ENCODE assay signal across 9 cellular contexts in genomic region chr17:49576906-49577650, GRCh38. TPM values are rescaled to one million over a fixed set of nuclear protein-coding genes. Genes with fewer than 3 reads are reported as not detected.
DNase-seq lines count a peak whose midpoint lies in the region; ATAC-seq and TF ChIP-seq lines count a peak whose summit lies in the region.
"Had no signal": no experiment of that assay in that cellular context is flagged by ENCODE, and none has a peak within 500 bp of the region (broad histone marks: within the 10 kb centered on the region; RNA-seq: fewer than 3 reads in every experiment).

No MANE protein-coding gene starts in this region.

- H3K36me3 ChIP-seq in BJ (ENCODE audit: control insufficient read depth, insufficient read depth, low read length) (no peaks in the 10 kb centered on the region), Peyer's patch (no peaks in the 10 kb centered on the region), esophagus muscularis mucosa (peaks cover 0 to 11% (median 0%) of the 10 kb centered on the region in 4 donors), neural progenitor cell (no peaks in the 10 kb centered on the region)

- no peak for DNase-seq in BJ (ENCODE audit: low read depth)
- peak in 1 of 3 donors; percentile 50 for DNase-seq in Peyer's patch
- DNase-seq in esophagus muscularis mucosa (ENCODE audit: extremely low spot score), result no peak
- no peak for DNase-seq in neural progenitor cell (ENCODE audit: low spot score)
- DNase-seq in NCI-H2227 (lab: John Stamatoyannopoulos, UW; ENCODE audit: unreplicated experiment), result no peak
- no peak for DNase-seq in GM03348 (ENCODE audit: low spot score)
- no peak for DNase-seq in erythroblast (lab: John Stamatoyannopoulos, UW)
- DNase-seq: activated CD8-positive, alpha-beta memory T cell treated with anti-CD3 and anti-CD28 coated beads, Interleukin-2, amount 50 U/mL, for 4 hours had no signal

- H3K4me1 ChIP-seq in Peyer's patch (peaks cover 5 to 32% (median 15%) of the 10 kb centered on the region in 4 donors), esophagus muscularis mucosa (peaks cover 30 to 55% (median 48%) of the 10 kb centered on the region in 4 donors), neural progenitor cell (peaks cover 14% of the 10 kb centered on the region)

- no peak for TF ChIP-seq EP300 in esophagus muscularis mucosa (IDR thresholded peaks at IDR 0.05)

- H3K4me1 Mint-ChIP-seq in neural progenitor cell, result peaks cover 15% of the 10 kb centered on the region

- H4K20me1 ChIP-seq in neural progenitor cell (ENCODE audit: low read depth), result peaks cover 16% of the 10 kb centered on the region

- WGBS in esophagus muscularis mucosa, result 33% methylated on average over 9 of the region's 24 CpGs

- H3K4me3 ChIP-seq in BJ (ENCODE audit: low read depth, low read length), result peak overlapping the region; percentile 72
- peak overlapping the region; percentile 28 to 67 (median 54) for H3K4me3 ChIP-seq in Peyer's patch
- H3K4me3 ChIP-seq in esophagus muscularis mucosa, result peak overlapping the region; percentile 61 to 91 (median 86)
- H3K4me3 ChIP-seq in neural progenitor cell, result peak overlapping the region; percentile 98

- POLR2A ChIA-PET in BJ (lab: Charles Lee), result no interaction called here

- peak overlapping the region; percentile 86 for H2AFZ ChIP-seq in neural progenitor cell (replicated peaks)

- peak overlapping the region; percentile 11 for H3K27ac Mint-ChIP-seq in neural progenitor cell

- peaks cover 8% of the 10 kb centered on the region for H3K79me2 ChIP-seq in neural progenitor cell (ENCODE audit: low read depth)

- intact Hi-C loops in esophagus muscularis mucosa (cut with DNase I), result loop anchor here (5.0 to 10.0 kb wide), 2 partner anchors 35 to 418 kb away; partner anchors contain the start of gene DLX3

- no peak for TF ChIP-seq CTCF in BJ (IDR thresholded peaks at IDR 0.05; ENCODE audit: insufficient read depth, low read depth, low read length)
- no peak for TF ChIP-seq CTCF in Peyer's patch (IDR thresholded peaks at IDR 0.05)
- no peak for TF ChIP-seq CTCF in esophagus muscularis mucosa (IDR thresholded peaks at IDR 0.05)
- no peak for TF ChIP-seq CTCF in neural progenitor cell (IDR thresholded peaks at IDR 0.05)

- H3K27me3 ChIP-seq in BJ (ENCODE audit: control insufficient read depth, insufficient read depth, low read length) (no peaks in the 10 kb centered on the region; the same call in 1 of the 2 replicates), Peyer's patch (peaks cover 0 to 14% of the 10 kb centered on the region in 2 donors), esophagus muscularis mucosa (no peaks in the 10 kb centered on the region), neural progenitor cell (peaks cover 15% of the 10 kb centered on the region)

- ATAC-seq in GM21515 (IDR thresholded peaks at IDR 0.05; ENCODE audit: unreplicated experiment), result no peak

- H3K9ac ChIP-seq in neural progenitor cell, result peak overlapping the region; percentile 36

- H3K27ac ChIP-seq in Peyer's patch (peak overlapping the region in 3 of 4 donors; percentile 10 to 59 (median 58)), esophagus muscularis mucosa (replicated peaks in 1 of 4) (peak overlapping the region; percentile 84 to 91 (median 88)), neural progenitor cell (no peak overlapping the region)

- no peaks in the 10 kb centered on the region for H3K9me3 Mint-ChIP-seq in neural progenitor cell

- H3K4me2 ChIP-seq in neural progenitor cell, result peak overlapping the region; percentile 89

- peak overlapping the region; percentile 88 for H3K4me3 Mint-ChIP-seq in neural progenitor cell

- no peaks in the 10 kb centered on the region for H3K36me3 Mint-ChIP-seq in neural progenitor cell

- TF ChIP-seq POLR2A in Peyer's patch (IDR thresholded peaks at IDR 0.05), result no peak
- no peak for TF ChIP-seq POLR2A in esophagus muscularis mucosa (IDR thresholded peaks at IDR 0.05; ENCODE audit: low read depth)
- no peak for TF ChIP-seq POLR2A in erythroblast (IDR thresholded peaks at IDR 0.05; ENCODE audit: low read length)

- H3K9me3 ChIP-seq in Peyer's patch (no peaks in the 10 kb centered on the region), esophagus muscularis mucosa (no peaks in the 10 kb centered on the region), neural progenitor cell (ENCODE audit: low read depth) (no peaks in the 10 kb centered on the region)

- peaks cover 33% of the 10 kb centered on the region for H3K27me3 Mint-ChIP-seq in neural progenitor cell (ENCODE audit: insufficient read depth, low read depth)

- CTCF ChIA-PET in BJ (lab: Yijun Ruan, JAX), result interaction anchor here (1.5 to 18.4 kb wide), 5 partner anchors 11 to 121 kb away, joined by 3 to 638 read pairs (median 10); partner anchors contain the start of genes SLC35B1 and SPOP

- peaks cover 32% of the 10 kb centered on the region for H3F3A ChIP-seq in neural progenitor cell (ENCODE audit: low read depth)

RNA-seq across cellular contexts. Expression of gene NXPH3, which starts 1.4 kb away (rescaled TPM):
- 5.0 and 9.3 TPM in 2 replicates for polyA plus RNA-seq in BJ (2011; rRNA removed)
- polyA minus RNA-seq in BJ (2011; rRNA and poly(A)+ RNA removed), result 4.7 and 6.1 TPM in 2 replicates
- 1 to 10 TPM in 1 of 4 donors, under 1 TPM in 2, not detected in 1; 0.83 to 2.1 (median 0.94) TPM for total RNA-seq in Peyer's patch
- total RNA-seq in esophagus muscularis mucosa, result 10 to 100 TPM; 12.6 to 37.8 (median 21.2) TPM
- total RNA-seq in neural progenitor cell (ENCODE audit: low replicate concordance), result 3.6 and 10.7 TPM in 2 replicates
